Comparison of ENCODE assay signal across 12 cellular contexts in the genomic region with DNA sequence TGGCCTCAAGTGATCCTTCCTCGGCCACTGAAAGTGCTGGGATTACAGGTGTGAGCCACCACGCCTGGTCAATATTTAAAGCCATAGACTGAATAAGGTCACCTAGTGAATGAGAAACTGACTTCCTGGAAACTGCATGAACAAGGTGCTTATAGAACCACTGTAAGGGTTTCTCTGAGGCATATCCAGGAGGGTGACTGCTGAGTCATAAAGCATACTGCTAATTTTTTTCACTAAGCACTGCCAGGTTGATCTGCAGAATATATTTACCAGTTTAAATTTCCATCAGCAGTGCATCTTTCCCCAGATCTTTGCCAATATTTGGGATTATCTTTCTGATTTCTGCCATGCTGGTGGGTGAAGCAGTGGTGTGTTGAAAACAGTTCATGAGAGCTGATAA. TPM values are rescaled to one million over a fixed set of nuclear protein-coding genes. Genes with fewer than 3 reads are reported as not detected.
DNase-seq lines count a peak whose midpoint lies in the region; ATAC-seq and TF ChIP-seq lines count a peak whose summit lies in the region.
"Had no signal": no experiment of that assay in that cellular context is flagged by ENCODE, and none has a peak within 500 bp of the region (broad histone marks: within the 10 kb centered on the region; RNA-seq: fewer than 3 reads in every experiment).

No MANE protein-coding gene starts in this region.

- H3K27ac ChIP-seq in left lung (no peak overlapping the region), uterus (no peak overlapping the region)
- no peak overlapping the region for H3K27ac ChIP-seq in CD8-positive, alpha-beta memory T cell (ENCODE audit: low read depth, low read length)
- H3K27ac ChIP-seq: coronary artery had no signal

- peaks cover 0 to 9% of the 10 kb centered on the region in 2 donors for H3K27me3 Mint-ChIP-seq in CD8-positive, alpha-beta memory T cell

- peaks cover 0 to 20% of the 10 kb centered on the region in 2 donors for H3K27me3 ChIP-seq in left lung
- H3K27me3 ChIP-seq in CD8-positive, alpha-beta memory T cell (ENCODE audit: insufficient read depth, low read length, poor library complexity, severe bottlenecking): no peaks in the 10 kb centered on the region
- no peaks in the 10 kb centered on the region for H3K27me3 ChIP-seq in uterus

- peak; percentile 44 for ATAC-seq in GM21825 (IDR thresholded peaks at IDR 0.05; ENCODE audit: unreplicated experiment)
- ATAC-seq in left lung: peak; percentile 17
- ATAC-seq: heart left ventricle had no signal

- CTCF ChIA-PET in CD8-positive, alpha-beta memory T cell (lab: Charles Lee): no interaction called here

- intact Hi-C loops in left lung (cut with DNase I) (no loop called here), uterus (cut with DNase I; ENCODE audit: low total_unique reads) (no loop called here)

- H3K4me1 Mint-ChIP-seq in CD8-positive, alpha-beta memory T cell: peaks cover 8 to 10% (median 9%) of the 10 kb centered on the region in 3 donors

- H3K36me3 ChIP-seq in left lung (no peaks in the 10 kb centered on the region), uterus (no peaks in the 10 kb centered on the region)
- no peaks in the 10 kb centered on the region for H3K36me3 ChIP-seq in CD8-positive, alpha-beta memory T cell (ENCODE audit: insufficient read depth, low read length)
- H3K36me3 ChIP-seq: heart left ventricle had no signal

- H3K4me1 ChIP-seq in left lung (peaks cover 7 to 13% of the 10 kb centered on the region in 2 donors), uterus (no peaks in the 10 kb centered on the region)
- H3K4me1 ChIP-seq in CD8-positive, alpha-beta memory T cell (ENCODE audit: insufficient read depth, low read length): peaks cover 8% of the 10 kb centered on the region

- H3K9me3 ChIP-seq in left lung: no peaks in the 10 kb centered on the region
- no peaks in the 10 kb centered on the region for H3K9me3 ChIP-seq in CD8-positive, alpha-beta memory T cell (ENCODE audit: low read length)
- no peaks in the 10 kb centered on the region for H3K9me3 ChIP-seq in uterus
- H3K9me3 ChIP-seq: heart left ventricle had no signal

- POLR2A ChIA-PET in CD8-positive, alpha-beta memory T cell (lab: Charles Lee): no interaction called here

- no peak for TF ChIP-seq POLR2A in uterus (IDR thresholded peaks at IDR 0.05)

- no peak overlapping the region for H3K27ac Mint-ChIP-seq in CD8-positive, alpha-beta memory T cell

- DNase-seq in NCI-H2171 treated with DMSO at 0.1 percent for 48 hours (lab: John Stamatoyannopoulos, UW): peak; percentile 32
- no peak for DNase-seq in NCI-H2171 (lab: John Stamatoyannopoulos, UW)
- DNase-seq in M059J (ENCODE audit: low read depth): peak; percentile 50
- DNase-seq in left lung: no peak
- DNase-seq in NCI-H2107 treated with DMSO at 0.1 percent for 48 hours (lab: John Stamatoyannopoulos, UW; ENCODE audit: unreplicated experiment): no peak
- no peak for DNase-seq in CD8-positive, alpha-beta memory T cell
- DNase-seq in uterus: no peak
- DNase-seq: heart left ventricle; NCI-H1694; stimulated activated CD4-positive, alpha-beta T cell treated with anti-CD3 and anti-CD28 coated beads, Interleukin-15, amount 100 ng/mL, for 24 hours had no signal

- H3K36me3 Mint-ChIP-seq in CD8-positive, alpha-beta memory T cell: peaks cover 0 to 5% (median 0%) of the 10 kb centered on the region in 3 donors

- H3K4me3 ChIP-seq in left lung (no peak overlapping the region), uterus (no peak overlapping the region)
- H3K4me3 ChIP-seq in CD8-positive, alpha-beta memory T cell (ENCODE audit: low read length): no peak overlapping the region
- H3K4me3 ChIP-seq: coronary artery, heart left ventricle had no signal

- H3K4me3 Mint-ChIP-seq in CD8-positive, alpha-beta memory T cell: peak overlapping the region in 1 of 7 donors; percentile 37

- TF ChIP-seq CTCF in left lung (IDR thresholded peaks at IDR 0.05) (no peak), uterus (IDR thresholded peaks at IDR 0.05) (no peak)

- H3K9me3 Mint-ChIP-seq in CD8-positive, alpha-beta memory T cell: no peaks in the 10 kb centered on the region

RNA-seq across cellular contexts. Expression of a gene that starts 4.3 kb away (rescaled TPM):
- total RNA-seq in M059J (2014; rRNA removed; shearing (Covaris generic)): 10.8 and 15.9 TPM in 2 replicates
- 10 to 100 TPM; 40.1 to 49.2 TPM for total RNA-seq in left lung
- total RNA-seq in CD8-positive, alpha-beta memory T cell: 10 to 100 TPM; 20.5 to 22.3 TPM
- 35.8 TPM for polyA plus RNA-seq in CD8-positive, alpha-beta memory T cell
- 10 to 100 TPM; 24.1 to 48.7 (median 40.1) TPM for total RNA-seq in uterus

RNA-seq across cellular contexts. Expression of a gene that starts 36.6 kb away (rescaled TPM):
- not detected in 2 replicates for total RNA-seq in M059J (2014; rRNA removed; shearing (Covaris generic))
- total RNA-seq in left lung (under 1 TPM; 0.05 to 0.23 TPM), uterus (not detected)
- not detected for total RNA-seq in CD8-positive, alpha-beta memory T cell
- not detected for polyA plus RNA-seq in CD8-positive, alpha-beta memory T cell

Comparison
In these comparisons a context has a peak if more than half of its experiments do, and no peak if none do; other contexts are left out.
1. DNase-seq: peak in NCI-H2171 treated with DMSO at 0.1 percent for 48 hours (single experiment) and M059J (single experiment); none in NCI-H2171 (single experiment), left lung (0 of 2), NCI-H2107 treated with DMSO at 0.1 percent for 48 hours (single experiment), CD8-positive, alpha-beta memory T cell (0 of 5) and uterus (0 of 2).